In the genomic region with DNA sequence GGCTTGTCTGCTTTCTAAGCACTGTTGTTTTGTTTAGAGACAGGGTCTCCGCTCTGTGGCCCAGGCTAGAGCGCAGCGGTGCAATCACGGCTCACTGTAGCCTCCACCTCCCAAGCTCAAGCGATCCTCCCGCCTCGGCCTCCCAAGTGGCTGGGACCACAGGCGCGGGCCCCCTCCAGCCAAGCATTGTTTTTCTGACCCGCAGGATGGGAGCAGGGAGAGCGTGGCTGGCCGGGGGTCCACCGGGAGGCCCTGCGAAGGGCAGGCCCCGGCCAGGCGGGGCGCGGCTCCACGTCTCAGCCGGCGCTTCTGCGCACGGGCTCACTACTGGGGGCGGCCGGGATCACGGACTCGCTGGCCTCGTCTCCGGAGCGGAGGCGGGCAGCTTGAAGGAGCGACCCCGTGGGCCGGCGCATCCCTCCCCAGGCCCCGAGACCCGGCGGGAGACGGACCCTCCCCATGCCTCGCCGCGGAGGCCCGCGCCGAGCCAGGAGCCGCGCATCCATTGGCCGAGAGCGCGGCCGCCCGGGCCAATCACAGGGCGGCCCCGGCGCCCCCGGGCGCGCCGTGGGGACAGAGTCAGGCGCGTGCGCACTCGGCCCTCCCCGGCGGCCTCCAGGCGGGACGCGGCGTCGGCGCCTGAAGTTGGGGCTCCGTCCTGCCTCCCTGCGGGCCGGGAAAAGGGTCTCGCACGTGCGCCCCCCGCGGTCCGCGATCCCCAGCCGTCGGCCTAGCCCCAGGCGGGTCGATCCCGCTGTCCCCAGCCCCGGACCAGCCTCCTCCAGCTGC, we compare ENCODE assay signal across 1 cellular context.
TF ChIP-seq lines count a peak whose summit lies in the region.

No MANE protein-coding gene starts in this region.

TF ChIP-seq in HepG2, 621 proteins besides CTCF, POLR2A, EP300 and RAD21 (continued from another document and continues in another):
- TF ChIP-seq, protein P1, sequence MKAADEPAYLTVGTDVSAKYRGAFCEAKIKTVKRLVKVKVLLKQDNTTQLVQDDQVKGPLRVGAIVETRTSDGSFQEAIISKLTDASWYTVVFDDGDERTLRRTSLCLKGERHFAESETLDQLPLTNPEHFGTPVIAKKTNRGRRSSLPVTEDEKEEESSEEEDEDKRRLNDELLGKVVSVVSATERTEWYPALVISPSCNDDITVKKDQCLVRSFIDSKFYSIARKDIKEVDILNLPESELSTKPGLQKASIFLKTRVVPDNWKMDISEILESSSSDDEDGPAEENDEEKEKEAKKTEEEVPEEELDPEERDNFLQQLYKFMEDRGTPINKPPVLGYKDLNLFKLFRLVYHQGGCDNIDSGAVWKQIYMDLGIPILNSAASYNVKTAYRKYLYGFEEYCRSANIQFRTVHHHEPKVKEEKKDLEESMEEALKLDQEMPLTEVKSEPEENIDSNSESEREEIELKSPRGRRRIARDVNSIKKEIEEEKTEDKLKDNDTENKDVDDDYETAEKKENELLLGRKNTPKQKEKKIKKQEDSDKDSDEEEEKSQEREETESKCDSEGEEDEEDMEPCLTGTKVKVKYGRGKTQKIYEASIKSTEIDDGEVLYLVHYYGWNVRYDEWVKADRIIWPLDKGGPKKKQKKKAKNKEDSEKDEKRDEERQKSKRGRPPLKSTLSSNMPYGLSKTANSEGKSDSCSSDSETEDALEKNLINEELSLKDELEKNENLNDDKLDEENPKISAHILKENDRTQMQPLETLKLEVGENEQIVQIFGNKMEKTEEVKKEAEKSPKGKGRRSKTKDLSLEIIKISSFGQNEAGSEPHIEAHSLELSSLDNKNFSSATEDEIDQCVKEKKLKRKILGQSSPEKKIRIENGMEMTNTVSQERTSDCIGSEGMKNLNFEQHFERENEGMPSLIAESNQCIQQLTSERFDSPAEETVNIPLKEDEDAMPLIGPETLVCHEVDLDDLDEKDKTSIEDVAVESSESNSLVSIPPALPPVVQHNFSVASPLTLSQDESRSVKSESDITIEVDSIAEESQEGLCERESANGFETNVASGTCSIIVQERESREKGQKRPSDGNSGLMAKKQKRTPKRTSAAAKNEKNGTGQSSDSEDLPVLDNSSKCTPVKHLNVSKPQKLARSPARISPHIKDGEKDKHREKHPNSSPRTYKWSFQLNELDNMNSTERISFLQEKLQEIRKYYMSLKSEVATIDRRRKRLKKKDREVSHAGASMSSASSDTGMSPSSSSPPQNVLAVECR (CRISPR knock-in tag; IDR thresholded peaks at IDR 0.05; ENCODE audit: borderline replicate concordance): peak; percentile 56; the same call in 1 of the 2 replicates
- TF ChIP-seq ZNF446 (CRISPR knock-in tag; IDR thresholded peaks at IDR 0.05) (no peak; the same call in none of the 2 replicates), CAMTA2 (CRISPR knock-in tag; IDR thresholded peaks at IDR 0.05; ENCODE audit: borderline replicate concordance) (peak; percentile 73), YEATS2 (CRISPR knock-in tag; IDR thresholded peaks at IDR 0.05; ENCODE audit: borderline replicate concordance) (no peak), DNMT1 (CRISPR knock-in tag; IDR thresholded peaks at IDR 0.05) (no peak), NR3C1 (CRISPR knock-in tag; IDR thresholded peaks at IDR 0.05) (no peak), ZSCAN12 (CRISPR knock-in tag; IDR thresholded peaks at IDR 0.05) (no peak), ZNF816 (CRISPR knock-in tag; IDR thresholded peaks at IDR 0.05; ENCODE audit: borderline replicate concordance) (0 out of 2 replicates have a peak, but pooled peaks have one; percentile 13), STAG1 (CRISPR knock-in tag; IDR thresholded peaks at IDR 0.05) (no peak), ZFP1 (CRISPR knock-in tag; IDR thresholded peaks at IDR 0.05) (no peak), KDM5A (IDR thresholded peaks at IDR 0.05; ENCODE audit: borderline replicate concordance, low read length) (no peak), MIER3 (CRISPR knock-in tag; IDR thresholded peaks at IDR 0.05; ENCODE audit: borderline replicate concordance) (no peak), RXRB (CRISPR knock-in tag; IDR thresholded peaks at IDR 0.05; ENCODE audit: borderline replicate concordance) (peak; percentile 39; the same call in 1 of the 2 replicates), ZC3H13 (CRISPR knock-in tag; IDR thresholded peaks at IDR 0.05) (no peak), KLF15 (CRISPR knock-in tag; IDR thresholded peaks at IDR 0.05; ENCODE audit: borderline replicate concordance) (peak; percentile 76; the same call in 1 of the 2 replicates), TMF1 (CRISPR knock-in tag; IDR thresholded peaks at IDR 0.05; ENCODE audit: low read depth) (0 out of 2 replicates have a peak, but pooled peaks have one; percentile 9)
- TF ChIP-seq, protein P2, sequence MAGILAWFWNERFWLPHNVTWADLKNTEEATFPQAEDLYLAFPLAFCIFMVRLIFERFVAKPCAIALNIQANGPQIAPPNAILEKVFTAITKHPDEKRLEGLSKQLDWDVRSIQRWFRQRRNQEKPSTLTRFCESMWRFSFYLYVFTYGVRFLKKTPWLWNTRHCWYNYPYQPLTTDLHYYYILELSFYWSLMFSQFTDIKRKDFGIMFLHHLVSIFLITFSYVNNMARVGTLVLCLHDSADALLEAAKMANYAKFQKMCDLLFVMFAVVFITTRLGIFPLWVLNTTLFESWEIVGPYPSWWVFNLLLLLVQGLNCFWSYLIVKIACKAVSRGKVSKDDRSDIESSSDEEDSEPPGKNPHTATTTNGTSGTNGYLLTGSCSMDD (CRISPR knock-in tag; IDR thresholded peaks at IDR 0.05): no peak; the same call in 1 of the 2 replicates
- TF ChIP-seq, protein P3, sequence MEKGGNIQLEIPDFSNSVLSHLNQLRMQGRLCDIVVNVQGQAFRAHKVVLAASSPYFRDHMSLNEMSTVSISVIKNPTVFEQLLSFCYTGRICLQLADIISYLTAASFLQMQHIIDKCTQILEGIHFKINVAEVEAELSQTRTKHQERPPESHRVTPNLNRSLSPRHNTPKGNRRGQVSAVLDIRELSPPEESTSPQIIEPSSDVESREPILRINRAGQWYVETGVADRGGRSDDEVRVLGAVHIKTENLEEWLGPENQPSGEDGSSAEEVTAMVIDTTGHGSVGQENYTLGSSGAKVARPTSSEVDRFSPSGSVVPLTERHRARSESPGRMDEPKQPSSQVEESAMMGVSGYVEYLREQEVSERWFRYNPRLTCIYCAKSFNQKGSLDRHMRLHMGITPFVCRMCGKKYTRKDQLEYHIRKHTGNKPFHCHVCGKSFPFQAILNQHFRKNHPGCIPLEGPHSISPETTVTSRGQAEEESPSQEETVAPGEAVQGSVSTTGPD (CRISPR knock-in tag; IDR thresholded peaks at IDR 0.05): no peak
- TF ChIP-seq, protein P4, sequence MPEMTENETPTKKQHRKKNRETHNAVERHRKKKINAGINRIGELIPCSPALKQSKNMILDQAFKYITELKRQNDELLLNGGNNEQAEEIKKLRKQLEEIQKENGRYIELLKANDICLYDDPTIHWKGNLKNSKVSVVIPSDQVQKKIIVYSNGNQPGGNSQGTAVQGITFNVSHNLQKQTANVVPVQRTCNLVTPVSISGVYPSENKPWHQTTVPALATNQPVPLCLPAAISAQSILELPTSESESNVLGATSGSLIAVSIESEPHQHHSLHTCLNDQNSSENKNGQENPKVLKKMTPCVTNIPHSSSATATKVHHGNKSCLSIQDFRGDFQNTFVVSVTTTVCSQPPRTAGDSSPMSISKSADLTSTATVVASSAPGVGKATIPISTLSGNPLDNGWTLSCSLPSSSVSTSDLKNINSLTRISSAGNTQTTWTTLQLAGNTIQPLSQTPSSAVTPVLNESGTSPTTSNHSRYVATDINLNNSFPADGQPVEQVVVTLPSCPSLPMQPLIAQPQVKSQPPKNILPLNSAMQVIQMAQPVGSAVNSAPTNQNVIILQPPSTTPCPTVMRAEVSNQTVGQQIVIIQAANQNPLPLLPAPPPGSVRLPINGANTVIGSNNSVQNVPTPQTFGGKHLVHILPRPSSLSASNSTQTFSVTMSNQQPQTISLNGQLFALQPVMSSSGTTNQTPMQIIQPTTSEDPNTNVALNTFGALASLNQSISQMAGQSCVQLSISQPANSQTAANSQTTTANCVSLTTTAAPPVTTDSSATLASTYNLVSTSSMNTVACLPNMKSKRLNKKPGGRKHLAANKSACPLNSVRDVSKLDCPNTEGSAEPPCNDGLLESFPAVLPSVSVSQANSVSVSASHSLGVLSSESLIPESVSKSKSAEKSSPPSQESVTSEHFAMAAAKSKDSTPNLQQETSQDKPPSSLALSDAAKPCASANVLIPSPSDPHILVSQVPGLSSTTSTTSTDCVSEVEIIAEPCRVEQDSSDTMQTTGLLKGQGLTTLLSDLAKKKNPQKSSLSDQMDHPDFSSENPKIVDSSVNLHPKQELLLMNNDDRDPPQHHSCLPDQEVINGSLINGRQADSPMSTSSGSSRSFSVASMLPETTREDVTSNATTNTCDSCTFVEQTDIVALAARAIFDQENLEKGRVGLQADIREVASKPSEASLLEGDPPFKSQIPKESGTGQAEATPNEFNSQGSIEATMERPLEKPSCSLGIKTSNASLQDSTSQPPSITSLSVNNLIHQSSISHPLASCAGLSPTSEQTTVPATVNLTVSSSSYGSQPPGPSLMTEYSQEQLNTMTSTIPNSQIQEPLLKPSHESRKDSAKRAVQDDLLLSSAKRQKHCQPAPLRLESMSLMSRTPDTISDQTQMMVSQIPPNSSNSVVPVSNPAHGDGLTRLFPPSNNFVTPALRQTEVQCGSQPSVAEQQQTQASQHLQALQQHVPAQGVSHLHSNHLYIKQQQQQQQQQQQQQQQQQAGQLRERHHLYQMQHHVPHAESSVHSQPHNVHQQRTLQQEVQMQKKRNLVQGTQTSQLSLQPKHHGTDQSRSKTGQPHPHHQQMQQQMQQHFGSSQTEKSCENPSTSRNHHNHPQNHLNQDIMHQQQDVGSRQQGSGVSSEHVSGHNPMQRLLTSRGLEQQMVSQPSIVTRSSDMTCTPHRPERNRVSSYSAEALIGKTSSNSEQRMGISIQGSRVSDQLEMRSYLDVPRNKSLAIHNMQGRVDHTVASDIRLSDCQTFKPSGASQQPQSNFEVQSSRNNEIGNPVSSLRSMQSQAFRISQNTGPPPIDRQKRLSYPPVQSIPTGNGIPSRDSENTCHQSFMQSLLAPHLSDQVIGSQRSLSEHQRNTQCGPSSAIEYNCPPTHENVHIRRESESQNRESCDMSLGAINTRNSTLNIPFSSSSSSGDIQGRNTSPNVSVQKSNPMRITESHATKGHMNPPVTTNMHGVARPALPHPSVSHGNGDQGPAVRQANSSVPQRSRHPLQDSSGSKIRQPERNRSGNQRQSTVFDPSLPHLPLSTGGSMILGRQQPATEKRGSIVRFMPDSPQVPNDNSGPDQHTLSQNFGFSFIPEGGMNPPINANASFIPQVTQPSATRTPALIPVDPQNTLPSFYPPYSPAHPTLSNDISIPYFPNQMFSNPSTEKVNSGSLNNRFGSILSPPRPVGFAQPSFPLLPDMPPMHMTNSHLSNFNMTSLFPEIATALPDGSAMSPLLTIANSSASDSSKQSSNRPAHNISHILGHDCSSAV (CRISPR knock-in tag; IDR thresholded peaks at IDR 0.05; ENCODE audit: borderline replicate concordance): no peak
- TF ChIP-seq, protein P5, sequence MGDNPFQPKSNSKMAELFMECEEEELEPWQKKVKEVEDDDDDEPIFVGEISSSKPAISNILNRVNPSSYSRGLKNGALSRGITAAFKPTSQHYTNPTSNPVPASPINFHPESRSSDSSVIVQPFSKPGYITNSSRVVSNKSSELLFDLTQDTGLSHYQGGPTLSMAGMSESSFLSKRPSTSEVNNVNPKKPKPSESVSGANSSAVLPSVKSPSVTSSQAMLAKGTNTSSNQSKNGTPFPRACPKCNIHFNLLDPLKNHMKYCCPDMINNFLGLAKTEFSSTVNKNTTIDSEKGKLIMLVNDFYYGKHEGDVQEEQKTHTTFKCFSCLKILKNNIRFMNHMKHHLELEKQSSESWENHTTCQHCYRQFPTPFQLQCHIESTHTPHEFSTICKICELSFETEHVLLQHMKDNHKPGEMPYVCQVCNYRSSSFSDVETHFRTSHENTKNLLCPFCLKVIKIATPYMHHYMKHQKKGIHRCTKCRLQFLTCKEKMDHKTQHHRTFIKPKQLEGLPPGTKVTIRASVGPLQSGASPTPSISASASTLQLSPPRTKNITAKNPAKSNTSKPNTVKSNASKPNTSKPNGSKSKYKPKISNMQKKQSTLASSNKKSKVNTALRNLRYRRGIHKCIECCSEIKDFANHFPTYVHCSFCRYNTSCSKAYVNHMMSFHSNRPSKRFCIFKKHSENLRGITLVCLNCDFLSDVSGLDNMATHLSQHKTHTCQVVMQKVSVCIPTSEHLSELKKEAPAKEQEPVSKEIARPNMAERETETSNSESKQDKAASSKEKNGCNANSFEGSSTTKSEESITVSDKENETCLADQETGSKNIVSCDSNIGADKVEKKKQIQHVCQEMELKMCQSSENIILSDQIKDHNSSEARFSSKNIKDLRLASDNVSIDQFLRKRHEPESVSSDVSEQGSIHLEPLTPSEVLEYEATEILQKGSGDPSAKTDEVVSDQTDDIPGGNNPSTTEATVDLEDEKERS (CRISPR knock-in tag; IDR thresholded peaks at IDR 0.05): no peak
- TF ChIP-seq, protein P6, sequence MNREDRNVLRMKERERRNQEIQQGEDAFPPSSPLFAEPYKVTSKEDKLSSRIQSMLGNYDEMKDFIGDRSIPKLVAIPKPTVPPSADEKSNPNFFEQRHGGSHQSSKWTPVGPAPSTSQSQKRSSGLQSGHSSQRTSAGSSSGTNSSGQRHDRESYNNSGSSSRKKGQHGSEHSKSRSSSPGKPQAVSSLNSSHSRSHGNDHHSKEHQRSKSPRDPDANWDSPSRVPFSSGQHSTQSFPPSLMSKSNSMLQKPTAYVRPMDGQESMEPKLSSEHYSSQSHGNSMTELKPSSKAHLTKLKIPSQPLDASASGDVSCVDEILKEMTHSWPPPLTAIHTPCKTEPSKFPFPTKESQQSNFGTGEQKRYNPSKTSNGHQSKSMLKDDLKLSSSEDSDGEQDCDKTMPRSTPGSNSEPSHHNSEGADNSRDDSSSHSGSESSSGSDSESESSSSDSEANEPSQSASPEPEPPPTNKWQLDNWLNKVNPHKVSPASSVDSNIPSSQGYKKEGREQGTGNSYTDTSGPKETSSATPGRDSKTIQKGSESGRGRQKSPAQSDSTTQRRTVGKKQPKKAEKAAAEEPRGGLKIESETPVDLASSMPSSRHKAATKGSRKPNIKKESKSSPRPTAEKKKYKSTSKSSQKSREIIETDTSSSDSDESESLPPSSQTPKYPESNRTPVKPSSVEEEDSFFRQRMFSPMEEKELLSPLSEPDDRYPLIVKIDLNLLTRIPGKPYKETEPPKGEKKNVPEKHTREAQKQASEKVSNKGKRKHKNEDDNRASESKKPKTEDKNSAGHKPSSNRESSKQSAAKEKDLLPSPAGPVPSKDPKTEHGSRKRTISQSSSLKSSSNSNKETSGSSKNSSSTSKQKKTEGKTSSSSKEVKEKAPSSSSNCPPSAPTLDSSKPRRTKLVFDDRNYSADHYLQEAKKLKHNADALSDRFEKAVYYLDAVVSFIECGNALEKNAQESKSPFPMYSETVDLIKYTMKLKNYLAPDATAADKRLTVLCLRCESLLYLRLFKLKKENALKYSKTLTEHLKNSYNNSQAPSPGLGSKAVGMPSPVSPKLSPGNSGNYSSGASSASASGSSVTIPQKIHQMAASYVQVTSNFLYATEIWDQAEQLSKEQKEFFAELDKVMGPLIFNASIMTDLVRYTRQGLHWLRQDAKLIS (CRISPR knock-in tag; IDR thresholded peaks at IDR 0.05): no peak
- TF ChIP-seq, protein P7, sequence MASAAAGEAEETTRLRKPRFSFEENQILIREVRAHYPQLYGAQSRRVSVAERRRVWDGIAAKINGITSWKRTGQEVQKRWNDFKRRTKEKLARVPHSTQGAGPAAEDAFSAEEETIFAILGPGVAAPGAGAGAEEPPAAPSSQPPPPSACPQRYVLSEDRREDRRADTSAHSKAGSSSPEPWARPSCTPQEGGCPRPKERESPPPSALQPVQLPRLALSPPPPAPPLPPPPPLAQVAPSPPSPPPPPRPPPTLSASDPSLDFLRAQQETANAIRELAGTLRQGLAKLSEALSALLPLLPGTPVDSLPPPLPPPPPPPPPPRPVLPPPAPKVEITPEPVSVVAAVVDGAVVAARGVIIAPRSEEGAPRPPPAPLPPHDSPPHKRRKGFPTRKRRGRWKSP (CRISPR knock-in tag; IDR thresholded peaks at IDR 0.05): peak; percentile 68; the same call in 1 of the 2 replicates
